In genomic region chr5:122076023-122076422, GRCh38 we compare ENCODE assay signal across 9 cellular contexts. TPM values are rescaled to one million over a fixed set of nuclear protein-coding genes. Genes with fewer than 3 reads are reported as not detected.
A peak's percentile ranks its signal among the peaks of the same experiment; 100 is the strongest.
DNase-seq lines count a peak whose midpoint lies in the region; ATAC-seq, FAIRE-seq and TF ChIP-seq lines count a peak whose summit lies in the region.
"Had no signal": no experiment of that assay in that cellular context is flagged by ENCODE, and none has a peak within 500 bp of the region (broad histone marks: within the 10 kb centered on the region; RNA-seq: fewer than 3 reads in every experiment).

No MANE protein-coding gene starts in this region.

- 24 to 38% (median 30%) methylated on average over 1 of the region's 1 CpG for WGBS in psoas muscle, 3 donors

- no peak for TF ChIP-seq CTCF in RWPE1 (conservative IDR thresholded peaks at IDR 0.05; ENCODE audit: low read depth)
- TF ChIP-seq CTCF in psoas muscle (IDR thresholded peaks at IDR 0.05), result no peak

- CTCF ChIA-PET in RWPE1 (lab: Yijun Ruan, JAX), result interaction anchor here (0.5 to 3.2 kb wide), 15 partner anchors 11 to 398 kb away, joined by 3 to 21 read pairs (median 4); no protein-coding TSS in a partner anchor

- H3K27ac ChIP-seq in RWPE1 (no peak overlapping the region), psoas muscle (no peak overlapping the region)

- H3K36me3 ChIP-seq in psoas muscle (ENCODE audit: insufficient read depth in 1 of 2, low read depth in 1 of 2), result no peaks in the 10 kb centered on the region

- POLR2A ChIA-PET in RWPE1 (lab: Yijun Ruan, JAX; ENCODE audit: low non-redundant PET), result no interaction called here

- peaks cover 4% of the 10 kb centered on the region for H3K4me1 ChIP-seq in psoas muscle

- intact Hi-C loops in psoas muscle (cut with DNase I), result loop anchor here in 1 of 2 donors (10.0 kb wide), 1 partner anchor 111 kb away; the partner anchor contains the start of gene SRFBP1

- peak overlapping the region; percentile 72 for H3K4me3 ChIP-seq in psoas muscle

- no peak for FAIRE-seq in urothelium cell line (lab: Jason Lieb, UNC)

- DNase-seq in COLO829 (ENCODE audit: low spot score) (peak; percentile 40), RWPE1 (ENCODE audit: low spot score) (peak; percentile 37), fibroblast of gingiva (ENCODE audit: low read depth) (peak; percentile 43), psoas muscle (no peak), activated T-cell treated with anti-CD3 and anti-CD28 coated beads for 4 hours (no peak), occipital lobe (lab: John Stamatoyannopoulos, UW) (no peak), AG08395 (ENCODE audit: low spot score) (no peak), urothelium cell line (ENCODE audit: low spot score) (no peak)
- DNase-seq: effector CD4-positive, alpha-beta T cell had no signal

- H3K9me3 ChIP-seq in psoas muscle, result no peaks in the 10 kb centered on the region

- peaks cover 0 to 37% (median 0%) of the 10 kb centered on the region in 3 donors for H3K27me3 ChIP-seq in psoas muscle (ENCODE audit: insufficient read depth in 3 of 3, low read length in 2 of 3)

- no peak for ATAC-seq in psoas muscle

RNA-seq across cellular contexts. Expression of gene LOX, which starts 2.0 kb away (rescaled TPM):
- 1 to 10 TPM; 1.6 to 4.9 (median 3.5) TPM for total RNA-seq in psoas muscle
- 1 to 10 TPM in 1 of 3 donors, under 1 TPM in 2; 0.51 to 1.3 (median 0.68) TPM for polyA plus RNA-seq in psoas muscle
- total RNA-seq in occipital lobe, result 5.8 TPM

RNA-seq across cellular contexts. Expression of gene ZNF474, which starts 53.3 kb away (rescaled TPM):
- total RNA-seq in psoas muscle (under 1 TPM in 3 of 4 donors, not detected in 1; 0.12 to 0.77 (median 0.18) TPM), occipital lobe (1.2 TPM)
- under 1 TPM in 2 of 3 donors, not detected in 1; 0.05 to 0.16 TPM for polyA plus RNA-seq in psoas muscle

Comparison
In these comparisons a context has a peak if more than half of its experiments do, and no peak if none do; other contexts are left out.
1. DNase-seq: peak in COLO829 (single experiment), RWPE1 (single experiment) and fibroblast of gingiva (single experiment); none in psoas muscle (0 of 2), activated T-cell treated with anti-CD3 and anti-CD28 coated beads for 4 hours (single experiment), occipital lobe (single experiment), AG08395 (single experiment) and urothelium cell line (single experiment).